ENCODE assay signal across 34 cellular contexts in genomic region chr1:28836421-28836956, GRCh38. TPM values are rescaled to one million over a fixed set of nuclear protein-coding genes. Genes with fewer than 3 reads are reported as not detected.
"Had no signal": no experiment of that assay in that cellular context is flagged by ENCODE, and none has a peak within 500 bp of the region (broad histone marks: within the 10 kb centered on the region; RNA-seq: fewer than 3 reads in every experiment).

No MANE protein-coding gene starts in this region.

- H3K36me3 ChIP-seq: adrenal gland, ascending aorta, brain microvascular endothelial cell, breast epithelium, cardiac muscle cell had no signal

- H3K27me3 ChIP-seq: adrenal gland, ascending aorta, body of pancreas, breast epithelium, cardiac muscle cell had no signal

- H3K27ac ChIP-seq: adrenal gland, ascending aorta, body of pancreas, brain microvascular endothelial cell, breast epithelium, cardiac muscle cell had no signal

- H3K9me3 ChIP-seq: adrenal gland, ascending aorta, body of pancreas, breast epithelium had no signal

- DNase-seq: activated effector memory CD4-positive, alpha-beta T cell treated with anti-CD3 and anti-CD28 coated beads, Interleukin-2, amount 50 U/mL, for 16 hours; activated effector memory CD4-positive, alpha-beta T cell treated with Interleukin-2 at 50 U/mL for 16 hours; activated gamma-delta T cell; activated gamma-delta T cell treated with Interleukin-2 at 50 U/mL for 16 hours; activated naive CD4-positive, alpha-beta T cell; activated naive CD4-positive, alpha-beta T cell treated with anti-CD3 and anti-CD28 coated beads for 36 hours; activated naive CD4-positive, alpha-beta T cell treated with anti-CD3 and anti-CD28 coated beads, Interleukin-2, amount 10 ng/mL, durations not matched to agents 7 days and 5 days; activated naive CD4-positive, alpha-beta T cell treated with anti-CD3 and anti-CD28 coated beads, Interleukin-2, amount 50 U/mL, for 16 hours; activated naive CD4-positive, alpha-beta T cell treated with Interleukin-2 at 50 U/mL for 16 hours; activated naive CD8-positive, alpha-beta T cell treated with anti-CD3 and anti-CD28 coated beads for 36 hours; activated naive CD8-positive, alpha-beta T cell treated with anti-CD3 and anti-CD28 coated beads, Interleukin-2, amount 10 ng/mL, durations not matched to agents 7 days and 5 days; activated naive CD8-positive, alpha-beta T cell treated with anti-CD3 and anti-CD28 coated beads, Interleukin-2, amount 50 U/mL, for 24 hours; activated T-cell treated with anti-CD3 and anti-CD28 coated beads, Interleukin-2, amount 50 U/mL, for 1 hour; activated T-cell treated with anti-CD3 and anti-CD28 coated beads, Interleukin-2, amount 50 U/mL, for 24 hours; activated T-cell treated with anti-CD3 and anti-CD28 coated beads, Interleukin-2, amount 50 U/mL, for 4 hours; activated T-cell treated with anti-CD3 and anti-CD28 coated beads, Interleukin-2, amount 50 U/mL, for 48 hours; activated T-cell treated with anti-CD3 and anti-CD28 coated beads, Interleukin-2, amount 50 U/mL, for 72 hours; adrenal gland; amniotic stem cell; amygdala; anterior cingulate cortex; aorta; body of pancreas; brain microvascular endothelial cell; caudate nucleus; central memory CD4-positive, alpha-beta T cell; cerebellar nuclear complex had no signal

- H3K4me3 ChIP-seq: adrenal gland, ascending aorta, body of pancreas, breast epithelium, cardiac muscle cell had no signal

- H3K4me1 ChIP-seq: adrenal gland, ascending aorta, body of pancreas, breast epithelium had no signal

- ATAC-seq: activated naive CD4-positive, alpha-beta T cell treated with anti-CD3 and anti-CD28 coated beads, Interleukin-2, amount 50 U/mL, for 72 hours; activated naive CD8-positive, alpha-beta T cell treated with anti-CD3 and anti-CD28 coated beads, Interleukin-2, amount 50 U/mL, for 24 hours; activated T-cell treated with anti-CD3 and anti-CD28 coated beads, Interleukin-2, amount 50 U/mL, for 4 hours; activated T-cell treated with anti-CD3 and anti-CD28 coated beads, Interleukin-2, amount 50 U/mL, for 72 hours; activated T-helper 17 cell treated with anti-CD3 and anti-CD28 coated beads, Interleukin-2, amount 50 U/mL, for 72 hours; body of pancreas had no signal

RNA-seq across cellular contexts. Expression of gene OPRD1, which starts 24.5 kb away (rescaled TPM):
- total RNA-seq: activated naive CD4-positive, alpha-beta T cell treated with anti-CD3 and anti-CD28 coated beads for 36 hours; activated naive CD8-positive, alpha-beta T cell treated with anti-CD3 and anti-CD28 coated beads, Interleukin-2, amount 10 ng/mL, durations not matched to agents 7 days and 5 days; activated T-cell treated with anti-CD3 and anti-CD28 coated beads, Interleukin-2, amount 50 U/mL, for 4 hours; activated T-cell treated with anti-CD3 and anti-CD28 coated beads, Interleukin-2, amount 50 U/mL, for 72 hours; activated T-helper 17 cell treated with anti-CD3 and anti-CD28 coated beads, Interleukin-2, amount 50 U/mL, for 72 hours; activated T-helper 2 cell treated with anti-CD3 and anti-CD28 coated beads, Interferon-gamma antibody, Interleukin-2, Interleukin-4, amounts not matched to agents 10 μg/mL and 5 μg/mL and 100 μg/mL, durations not matched to agents 14 hours and 24 hours and 36 hours; aorta; ascending aorta; breast epithelium; cardiac septum had no signal
